11 cellular contexts compared by ENCODE assay signal in the genomic region with DNA sequence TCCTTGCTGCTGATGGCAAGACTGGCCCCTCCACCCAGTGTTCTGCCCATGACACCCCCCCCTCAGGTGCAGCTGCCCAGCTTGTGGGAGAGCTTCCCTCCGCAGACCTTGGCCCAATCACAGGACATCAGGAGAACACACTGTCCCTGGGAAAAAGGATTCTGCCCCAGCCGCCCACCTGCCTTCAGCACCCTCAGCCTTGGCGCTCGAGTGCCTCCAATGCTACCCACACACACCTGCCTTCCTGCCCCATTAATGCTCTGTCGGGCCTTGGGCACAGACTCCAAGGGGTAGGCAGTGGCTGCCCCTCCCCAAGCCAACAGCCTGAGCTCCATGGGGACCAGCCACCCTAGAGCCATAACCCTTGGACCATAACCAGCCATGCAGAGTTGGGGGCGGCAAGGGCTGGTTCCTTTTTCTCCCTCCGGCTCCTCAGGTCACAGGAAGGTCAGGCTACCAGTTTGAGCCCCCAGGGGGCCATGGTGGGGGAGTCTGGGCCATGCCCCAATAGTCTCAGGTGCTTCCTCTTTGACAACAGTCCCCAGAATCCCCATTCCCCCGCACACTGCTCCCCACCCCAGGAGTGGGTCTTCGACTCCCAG. TPM values are rescaled to one million over a fixed set of nuclear protein-coding genes. Genes with fewer than 3 reads are reported as not detected.
A peak's percentile ranks its signal among the peaks of the same experiment; 100 is the strongest.
DNase-seq lines count a peak whose midpoint lies in the region; ATAC-seq, FAIRE-seq and TF ChIP-seq lines count a peak whose summit lies in the region.
"Had no signal": no experiment of that assay in that cellular context is flagged by ENCODE, and none has a peak within 500 bp of the region (broad histone marks: within the 10 kb centered on the region; RNA-seq: fewer than 3 reads in every experiment).

No MANE protein-coding gene starts in this region.

- peaks cover 42 to 93% (median 88%) of the 10 kb centered on the region in 10 experiments for H3K4me1 ChIP-seq in BLaER1 treated with 17β-estradiol and CSF1 and Interleukin-3, amounts not matched to agents 10 nM and 100 nM
- H3K4me1 ChIP-seq in OCI-LY3 (ENCODE audit: low read length) (peaks cover 46% of the 10 kb centered on the region), iPS-15b (ENCODE audit: control insufficient read depth, insufficient read depth, low read length) (peaks cover 2% of the 10 kb centered on the region)

- H3K4me2 ChIP-seq in BLaER1 treated with 17β-estradiol and CSF1 and Interleukin-3, amounts not matched to agents 10 nM and 100 nM = peak overlapping the region; percentile 74 to 99 (median 94)
- peak overlapping the region; percentile 98 for H3K4me2 ChIP-seq in OCI-LY3 (ENCODE audit: low read length)

- peaks cover 0 to 16% (median 0%) of the 10 kb centered on the region in 11 experiments; a peak in 2 of 22 replicates for H4K20me1 ChIP-seq in BLaER1 treated with 17β-estradiol and CSF1 and Interleukin-3, amounts not matched to agents 10 nM and 100 nM
- no peaks in the 10 kb centered on the region for H4K20me1 ChIP-seq in OCI-LY3 (ENCODE audit: insufficient read depth, low read length)

- in situ Hi-C loops in GM13976 (cut with MboI; ENCODE audit: low sequenced_read_pairs, unreplicated experiment) = no loop called here

- no peaks in the 10 kb centered on the region for H3K9me3 ChIP-seq in BLaER1 treated with 17β-estradiol and CSF1 and Interleukin-3, amounts not matched to agents 10 nM and 100 nM (replicated peaks in 1 of 11)
- no peaks in the 10 kb centered on the region for H3K9me3 ChIP-seq in OCI-LY3 (ENCODE audit: insufficient read depth, low read length)
- no peaks in the 10 kb centered on the region for H3K9me3 ChIP-seq in iPS-15b (ENCODE audit: control insufficient read depth, insufficient read depth, low read length)

- H2AFZ ChIP-seq in OCI-LY3 (ENCODE audit: low read depth, low read length) = peak overlapping the region; percentile 23; the same call in 1 of the 2 replicates

- H3K27ac ChIP-seq in BLaER1 treated with 17β-estradiol and CSF1 and Interleukin-3, amounts not matched to agents 10 nM and 100 nM = peak overlapping the region; percentile 86 to 100 (median 96); a peak in 21 of 22 replicates
- H3K27ac ChIP-seq in OCI-LY3 (ENCODE audit: low read length) = peak overlapping the region; percentile 76

- peak; percentile 76 for DNase-seq in GM13976 (ENCODE audit: low spot score)
- no peak for DNase-seq in H54 (ENCODE audit: insufficient read length, low spot score)
- DNase-seq in LoVo (ENCODE audit: low spot score) = no peak
- DNase-seq in dermis blood vessel endothelial cell = no peak
- no peak for DNase-seq in Right ventricle myocardium inferior (ENCODE audit: missing footprints)
- DNase-seq: DND-41, NCI-H2107 had no signal

- peak overlapping the region; percentile 72 to 88 (median 79) for H3K4me3 ChIP-seq in BLaER1 treated with 17β-estradiol and CSF1 and Interleukin-3, amounts not matched to agents 10 nM and 100 nM
- H3K4me3 ChIP-seq in OCI-LY3 (ENCODE audit: low read length) (peak overlapping the region; percentile 91), iPS-15b (ENCODE audit: low read depth, low read length) (peak overlapping the region; percentile 85)

- no peaks in the 10 kb centered on the region for H3K27me3 ChIP-seq in BLaER1 treated with 17β-estradiol and CSF1 and Interleukin-3, amounts not matched to agents 10 nM and 100 nM
- H3K27me3 ChIP-seq in OCI-LY3 (ENCODE audit: low read depth, low read length) = no peaks in the 10 kb centered on the region
- H3K27me3 ChIP-seq in iPS-15b (ENCODE audit: control insufficient read depth, insufficient read depth, low read length) = no peaks in the 10 kb centered on the region

- TF ChIP-seq POLR2A in H54 (IDR thresholded peaks at IDR 0.05; ENCODE audit: low read depth, low read length) = no peak

- TF ChIP-seq CTCF in GM13976 (IDR thresholded peaks at IDR 0.05; ENCODE audit: borderline replicate concordance, control extremely low read depth, extremely low read depth, insufficient read depth, missing control alignments) (no peak), OCI-LY3 (IDR thresholded peaks at IDR 0.05; ENCODE audit: low read depth, low read length) (no peak)

- FAIRE-seq in H54 (lab: Jason Lieb, UNC) = no peak

- H3K9ac ChIP-seq in BLaER1 treated with 17β-estradiol and CSF1 and Interleukin-3, amounts not matched to agents 10 nM and 100 nM = peak overlapping the region; percentile 86 to 99 (median 92); a peak in 21 of 22 replicates
- H3K9ac ChIP-seq in OCI-LY3 (ENCODE audit: low read length) (peak overlapping the region; percentile 87), iPS-15b (ENCODE audit: low read depth, low read length) (no peak overlapping the region)

- peaks cover 0 to 3% (median 0%) of the 10 kb centered on the region in 11 experiments; a peak in 2 of 22 replicates for H3K36me3 ChIP-seq in BLaER1 treated with 17β-estradiol and CSF1 and Interleukin-3, amounts not matched to agents 10 nM and 100 nM
- no peaks in the 10 kb centered on the region for H3K36me3 ChIP-seq in OCI-LY3 (replicated peaks; ENCODE audit: low read depth, low read length)
- no peaks in the 10 kb centered on the region for H3K36me3 ChIP-seq in iPS-15b (ENCODE audit: control insufficient read depth, insufficient read depth, low read length)

- intact Hi-C loops in Right ventricle myocardium inferior (cut with DNase I) = no loop called here

- H3K79me2 ChIP-seq in OCI-LY3 (ENCODE audit: low read length) = no peaks in the 10 kb centered on the region

- ATAC-seq in Right ventricle myocardium inferior = no peak

RNA-seq across cellular contexts. Expression of a gene that starts 1.3 kb away (rescaled TPM):
- total RNA-seq in dermis blood vessel endothelial cell (2.2 and 2.3 TPM in 2 replicates), Right ventricle myocardium inferior (3.2 TPM)

RNA-seq across cellular contexts. Expression of a gene that starts 2.0 kb away (rescaled TPM):
- total RNA-seq in dermis blood vessel endothelial cell (not detected in 2 replicates), Right ventricle myocardium inferior (0.43 TPM)
- total RNA-seq: dermis microvascular lymphatic vessel endothelial cell had no signal

RNA-seq across cellular contexts. Expression of a gene that starts 10.6 kb away (rescaled TPM):
- 0.14 TPM in 1 of 2 replicates, not detected in the other for total RNA-seq in dermis blood vessel endothelial cell
- not detected for total RNA-seq in Right ventricle myocardium inferior

RNA-seq across cellular contexts. Expression of a gene that starts 15.6 kb away (rescaled TPM):
- 2.6 and 9.6 TPM in 2 replicates for total RNA-seq in dermis blood vessel endothelial cell
- 1,642 TPM for total RNA-seq in Right ventricle myocardium inferior

RNA-seq across cellular contexts. Expression of a gene that starts 20.5 kb away (rescaled TPM):
- total RNA-seq in dermis blood vessel endothelial cell (4.4 and 7.3 TPM in 2 replicates), Right ventricle myocardium inferior (28.0 TPM)
